11 cellular contexts compared by ENCODE assay signal in the genomic region with DNA sequence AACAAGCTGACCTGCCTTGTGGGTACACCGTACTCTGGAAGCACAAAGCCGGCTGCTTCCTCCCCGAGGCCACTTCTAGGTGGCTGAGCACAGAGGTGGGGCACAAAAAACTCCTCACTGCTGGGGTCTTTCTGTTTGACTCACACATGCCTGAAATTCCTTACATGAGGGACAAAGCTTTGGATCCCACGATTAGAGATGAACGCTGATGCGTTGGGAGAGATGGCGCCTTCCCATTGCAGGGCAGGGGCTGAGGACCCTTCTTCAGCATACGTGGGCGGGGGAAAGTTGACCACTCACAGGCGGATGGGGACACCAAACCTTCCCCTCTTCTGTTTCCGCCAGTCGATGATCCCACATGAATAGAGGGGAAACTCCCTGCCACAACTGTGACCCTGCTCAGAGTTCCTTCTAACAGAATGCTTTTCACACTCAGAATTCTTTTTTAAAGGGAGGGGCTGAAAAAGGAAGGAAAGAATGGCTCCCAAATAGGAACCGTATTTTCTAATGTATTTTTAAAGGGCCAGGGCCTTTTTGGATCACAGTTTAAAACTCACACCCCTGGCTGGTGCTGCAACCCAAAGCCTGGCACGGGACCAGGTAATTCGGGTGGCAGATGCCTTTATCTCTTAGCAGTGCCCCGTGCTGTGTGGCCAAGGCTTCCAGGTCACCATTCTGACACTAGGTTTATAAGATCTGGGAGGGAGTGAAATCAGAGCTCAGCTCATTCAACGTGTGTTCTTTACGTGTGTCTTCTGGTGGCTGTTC.
DNase-seq lines count a peak whose midpoint lies in the region; ATAC-seq, FAIRE-seq and TF ChIP-seq lines count a peak whose summit lies in the region.
"Had no signal": no experiment of that assay in that cellular context is flagged by ENCODE, and none has a peak within 500 bp of the region (broad histone marks: within the 10 kb centered on the region; RNA-seq: fewer than 3 reads in every experiment).

No MANE protein-coding gene starts in this region.

- intact Hi-C loops in PC-9 (cut with micrococcal nuclease; ENCODE audit: unreplicated experiment) (no loop called here), endothelial cell of umbilical vein (cut with micrococcal nuclease) (no loop called here)

- TF ChIP-seq CTCF in PC-9 (conservative IDR thresholded peaks at IDR 0.05) (no peak), endothelial cell of umbilical vein (IDR thresholded peaks at IDR 0.05; ENCODE audit: extremely low read depth in 1 of 2, insufficient read depth in 1 of 2, low read depth in 1 of 2, low read length in 2 of 2) (no peak)

- dilution Hi-C loops in endothelial cell of umbilical vein (cut with MboI; ENCODE audit: extremely low pct_ligation_motif_present, low sequenced_read_pairs): no loop called here

- peak; percentile 41 for DNase-seq in EH (ENCODE audit: low read depth)
- peak; percentile 29 to 43 for DNase-seq in PC-9
- peak; percentile 31 for DNase-seq in endothelial cell of umbilical vein (ENCODE audit: low read depth, low spot score)
- no peak for DNase-seq in MV-4-11 (lab: John Stamatoyannopoulos, UW)
- no peak for DNase-seq in stimulated activated CD4-positive, alpha-beta T cell treated with anti-CD3 and anti-CD28 coated beads, Interleukin-4, amount 100 ng/mL, for 4 hours
- no peak for DNase-seq in stimulated activated naive CD4-positive, alpha-beta T cell treated with Interleukin-2 at 50 U/mL for 16 hours (lab: John Stamatoyannopoulos, UW)
- DNase-seq: NCI-H146; stimulated activated CD4-positive, alpha-beta T cell treated with anti-CD3 and anti-CD28 coated beads, Interleukin-1b, Interleukin-23, amount 100 ng/mL, for 48 hours had no signal

- H3K27me3 ChIP-seq in PC-9 (ENCODE audit: insufficient read depth, low read depth) (no peaks in the 10 kb centered on the region), endothelial cell of umbilical vein (ENCODE audit: control insufficient read depth in 2 of 2, insufficient read depth in 2 of 2, low read length in 2 of 2) (no peaks in the 10 kb centered on the region), neuron (ENCODE audit: insufficient read depth, low read length) (no peaks in the 10 kb centered on the region)

- POLR2A ChIA-PET in PC-9 (lab: Charles Lee; ENCODE audit: unreplicated experiment): interaction anchor here (0.6 kb wide), 1 partner anchor 48 kb away, joined by 7 read pairs; no protein-coding TSS in a partner anchor
- POLR2A ChIA-PET in endothelial cell of umbilical vein (lab: Charles Lee): no interaction called here

- H3K36me3 ChIP-seq in PC-9 (ENCODE audit: low read depth) (no peaks in the 10 kb centered on the region), endothelial cell of umbilical vein (ENCODE audit: control insufficient read depth in 2 of 2, extremely low read depth in 1 of 2, insufficient read depth in 2 of 2, low read length in 2 of 2) (no peaks in the 10 kb centered on the region), neuron (ENCODE audit: insufficient read depth, low read length) (no peaks in the 10 kb centered on the region)
- H3K36me3 ChIP-seq: neutrophil had no signal

- H3K9me1 ChIP-seq in endothelial cell of umbilical vein (replicated peaks; ENCODE audit: control insufficient read depth, extremely low read depth, insufficient read depth, low read length): no peaks in the 10 kb centered on the region

- peaks cover 30% of the 10 kb centered on the region for H3F3A ChIP-seq in PC-9 (ENCODE audit: insufficient read depth, low read depth)

- H3K4me3 ChIP-seq in PC-9 (no peak overlapping the region), endothelial cell of umbilical vein (replicated peaks in 1 of 3; ENCODE audit: insufficient read depth in 1 of 3, low read depth in 1 of 3, low read length in 3 of 3) (no peak overlapping the region), neuron (ENCODE audit: low read length) (no peak overlapping the region)

- no peak for ATAC-seq in HG02678 (IDR thresholded peaks at IDR 0.05; ENCODE audit: unreplicated experiment)

- H3K27ac ChIP-seq in PC-9 (no peak overlapping the region), endothelial cell of umbilical vein (ENCODE audit: insufficient read depth, low read depth, low read length) (no peak overlapping the region)
- H3K27ac ChIP-seq: neutrophil had no signal

- BruUV-seq in PC-9 (replicated peaks; lab: Mats Ljungman, UMichigan) (no TSS peak), endothelial cell of umbilical vein (replicated peaks; lab: Mats Ljungman, UMichigan) (no TSS peak)

- H3K4me2 ChIP-seq in PC-9 (no peak overlapping the region), endothelial cell of umbilical vein (ENCODE audit: insufficient read depth, low read length) (peak overlapping the region; percentile 23)

- peaks cover 46% of the 10 kb centered on the region for H3K4me1 ChIP-seq in PC-9 (replicated peaks; ENCODE audit: insufficient read depth)
- H3K4me1 ChIP-seq in endothelial cell of umbilical vein (ENCODE audit: control insufficient read depth, extremely low read depth, insufficient read depth, low read length): peaks cover 14% of the 10 kb centered on the region
- H3K4me1 ChIP-seq in neuron (ENCODE audit: insufficient read depth, low read length): peaks cover 37% of the 10 kb centered on the region

- FAIRE-seq in endothelial cell of umbilical vein (lab: Jason Lieb, UNC): peak; percentile 57

- no peaks in the 10 kb centered on the region for H3K9me2 ChIP-seq in PC-9 (ENCODE audit: insufficient read depth)

- H3K79me2 ChIP-seq in PC-9 (ENCODE audit: low read depth) (no peaks in the 10 kb centered on the region), endothelial cell of umbilical vein (ENCODE audit: control insufficient read depth, insufficient read depth, low read length) (no peaks in the 10 kb centered on the region)

- no peaks in the 10 kb centered on the region for H3K9me3 ChIP-seq in PC-9 (ENCODE audit: insufficient read depth, low read depth)
- H3K9me3 ChIP-seq in endothelial cell of umbilical vein (replicated peaks; ENCODE audit: control insufficient read depth, insufficient read depth, low read length): no peaks in the 10 kb centered on the region
- H3K9me3 ChIP-seq in neuron (ENCODE audit: low read length): no peaks in the 10 kb centered on the region
- H3K9me3 ChIP-seq: neutrophil had no signal

- CTCF ChIA-PET in PC-9 (lab: Charles Lee) (no interaction called here), endothelial cell of umbilical vein (lab: Charles Lee) (interaction anchor here (0.6 to 4.0 kb wide), 3 partner anchors 11 to 143 kb away, joined by 3 to 20 read pairs (median 4); no protein-coding TSS in a partner anchor)

- H4K20me1 ChIP-seq in PC-9 (ENCODE audit: insufficient read depth) (no peaks in the 10 kb centered on the region), endothelial cell of umbilical vein (replicated peaks; ENCODE audit: control insufficient read depth, extremely low read depth, insufficient read depth, low read length) (no peaks in the 10 kb centered on the region)

- peak overlapping the region; percentile 5 for H3K9ac ChIP-seq in endothelial cell of umbilical vein (replicated peaks; ENCODE audit: extremely low read depth, insufficient read depth, low read length)

- H2AFZ ChIP-seq in PC-9 (no peak overlapping the region), endothelial cell of umbilical vein (ENCODE audit: low read depth, low read length) (peak overlapping the region; percentile 89), neuron (ENCODE audit: low read depth, low read length) (peak overlapping the region; percentile 47)

- no peak for TF ChIP-seq POLR2A in endothelial cell of umbilical vein (IDR thresholded peaks at IDR 0.05; ENCODE audit: low read depth, low read length)

TF ChIP-seq in endothelial cell of umbilical vein, 7 proteins besides CTCF, POLR2A, EP300 and RAD21:
- TF ChIP-seq EZH2 (IDR thresholded peaks at IDR 0.05; ENCODE audit: borderline replicate concordance, low read depth, low read length, severe bottlenecking) (no peak), POLR2AphosphoS5 (IDR thresholded peaks at IDR 0.05; ENCODE audit: insufficient read depth, low read depth, low read length) (no peak), MYC (IDR thresholded peaks at IDR 0.05; ENCODE audit: low read depth, low read length) (no peak), JUN (IDR thresholded peaks at IDR 0.05; ENCODE audit: borderline replicate concordance, insufficient read depth, insufficient read length, low read depth) (no peak), GATA2 (IDR thresholded peaks at IDR 0.05; ENCODE audit: insufficient read depth, insufficient read length, low read depth, low read length) (no peak), FOS (IDR thresholded peaks at IDR 0.05; ENCODE audit: borderline replicate concordance, insufficient read depth, low read length) (no peak)
- TF ChIP-seq, protein P1, sequence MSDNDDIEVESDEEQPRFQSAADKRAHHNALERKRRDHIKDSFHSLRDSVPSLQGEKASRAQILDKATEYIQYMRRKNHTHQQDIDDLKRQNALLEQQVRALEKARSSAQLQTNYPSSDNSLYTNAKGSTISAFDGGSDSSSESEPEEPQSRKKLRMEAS (IDR thresholded peaks at IDR 0.05; ENCODE audit: insufficient read depth, insufficient read length): no peak
TF ChIP-seq in endothelial cell of umbilical vein: peak in this region for 0.

Comparison
In these comparisons a context has a peak if more than half of its experiments do, and no peak if none do; other contexts are left out.
1. DNase-seq: peak in EH (single experiment), PC-9 (2 of 2) and endothelial cell of umbilical vein (single experiment); none in MV-4-11 (single experiment), stimulated activated CD4-positive, alpha-beta T cell treated with anti-CD3 and anti-CD28 coated beads, Interleukin-4, amount 100 ng/mL, for 4 hours (0 of 2) and stimulated activated naive CD4-positive, alpha-beta T cell treated with Interleukin-2 at 50 U/mL for 16 hours (single experiment).